Comparison of ENCODE assay signal across 10 cellular contexts in genomic region chr6:166958926-166959861, GRCh38. TPM values are rescaled to one million over a fixed set of nuclear protein-coding genes. Genes with fewer than 3 reads are reported as not detected.
A peak's percentile ranks its signal among the peaks of the same experiment; 100 is the strongest.
DNase-seq lines count a peak whose midpoint lies in the region; ATAC-seq and TF ChIP-seq lines count a peak whose summit lies in the region.
"Had no signal": no experiment of that assay in that cellular context is flagged by ENCODE, and none has a peak within 500 bp of the region (broad histone marks: within the 10 kb centered on the region; RNA-seq: fewer than 3 reads in every experiment).

No MANE protein-coding gene starts in this region.

- intact Hi-C loops in lower leg skin (cut with DNase I; ENCODE audit: low total_unique reads) = no loop called here

- peaks cover 48% of the 10 kb centered on the region for H3K4me1 Mint-ChIP-seq in activated T-cell treated with anti-CD3 and anti-CD28 coated beads, Interleukin-2, amount 50 U/mL, for 72 hours (ENCODE audit: low read depth)

- no peak for ATAC-seq in activated T-cell treated with anti-CD3 and anti-CD28 coated beads, Interleukin-2, amount 50 U/mL, for 72 hours (replicated peaks in 1 of 2)
- no peak for ATAC-seq in GM19397 (IDR thresholded peaks at IDR 0.05; ENCODE audit: unreplicated experiment)
- ATAC-seq: body of pancreas, HCT116 had no signal

- H3K27ac Mint-ChIP-seq in activated T-cell treated with anti-CD3 and anti-CD28 coated beads, Interleukin-2, amount 50 U/mL, for 72 hours = peak overlapping the region; percentile 89

- H3K9me3 Mint-ChIP-seq in activated T-cell treated with anti-CD3 and anti-CD28 coated beads, Interleukin-2, amount 50 U/mL, for 72 hours = no peaks in the 10 kb centered on the region

- H3K36me3 Mint-ChIP-seq in activated T-cell treated with anti-CD3 and anti-CD28 coated beads, Interleukin-2, amount 50 U/mL, for 72 hours (ENCODE audit: insufficient read depth in 2 of 2) = peaks cover 4 to 6% of the 10 kb centered on the region in 2 donors

- H3K4me3 Mint-ChIP-seq in activated T-cell treated with anti-CD3 and anti-CD28 coated beads, Interleukin-2, amount 50 U/mL, for 72 hours = peak overlapping the region; percentile 84 to 94

- H3K4me3 ChIP-seq in lower leg skin (ENCODE audit: low read depth, poor library complexity, severe bottlenecking) (no peak overlapping the region), foreskin fibroblast (ENCODE audit: low read depth in 1 of 2, low read length in 2 of 2) (no peak overlapping the region)
- H3K4me3 ChIP-seq: body of pancreas had no signal

- DNase-seq in GDM1 (lab: John Stamatoyannopoulos, UW) (peak; percentile 34), HT-29 (ENCODE audit: low spot score) (peak; percentile 69), lower leg skin (ENCODE audit: low spot score in 2 of 2) (peak; percentile 34 to 84), AG20443 (ENCODE audit: low spot score) (no peak), foreskin fibroblast (no peak), NCI-H748 (lab: John Stamatoyannopoulos, UW; ENCODE audit: unreplicated experiment) (no peak)
- peak; percentile 27 to 50 for DNase-seq in activated T-cell treated with anti-CD3 and anti-CD28 coated beads, Interleukin-2, amount 50 U/mL, for 72 hours

- WGBS in lower leg skin, 2 donors = 68 to 69% methylated on average over 13 of the region's 13 CpGs

- H3K27me3 Mint-ChIP-seq in activated T-cell treated with anti-CD3 and anti-CD28 coated beads, Interleukin-2, amount 50 U/mL, for 72 hours (ENCODE audit: low read depth) = no peaks in the 10 kb centered on the region

- TF ChIP-seq CTCF in lower leg skin (IDR thresholded peaks at IDR 0.05) (no peak), foreskin fibroblast (IDR thresholded peaks at IDR 0.05; ENCODE audit: low read depth, low read length) (no peak)

- no peak for TF ChIP-seq POLR2A in lower leg skin (IDR thresholded peaks at IDR 0.05)

RNA-seq across cellular contexts. Expression of gene RNASET2, which starts 2.8 kb away (rescaled TPM):
- total RNA-seq in HT-29 (2014; rRNA removed; shearing (Covaris generic)) = 270 and 281 TPM in 2 replicates
- total RNA-seq in activated T-cell treated with anti-CD3 and anti-CD28 coated beads, Interleukin-2, amount 50 U/mL, for 72 hours = 10 to 100 TPM; 44.3 to 46.3 TPM
- total RNA-seq in lower leg skin = 10 to 100 TPM; 42.9 to 54.3 (median 47.7) TPM

RNA-seq across cellular contexts. Expression of gene CEP43, which starts 40.0 kb away (rescaled TPM):
- total RNA-seq in HT-29 (2014; rRNA removed; shearing (Covaris generic)) = 26.5 and 28.4 TPM in 2 replicates
- total RNA-seq in activated T-cell treated with anti-CD3 and anti-CD28 coated beads, Interleukin-2, amount 50 U/mL, for 72 hours = 10 to 100 TPM; 17.9 to 20.7 TPM
- total RNA-seq in lower leg skin = 10 to 100 TPM in 1 of 4 donors, 1 to 10 TPM in 3; 2.8 to 13.0 (median 6.4) TPM

Comparison
In these comparisons a context has a peak if more than half of its experiments do, and no peak if none do; other contexts are left out.
1. DNase-seq: peak in GDM1 (single experiment), HT-29 (single experiment), activated T-cell treated with anti-CD3 and anti-CD28 coated beads, Interleukin-2, amount 50 U/mL, for 72 hours (2 of 2) and lower leg skin (2 of 2); none in AG20443 (single experiment), foreskin fibroblast (0 of 2) and NCI-H748 (single experiment).